21 cellular contexts compared by ENCODE assay signal in genomic region chr6:150730801-150731445, GRCh38.
DNase-seq lines count a peak whose midpoint lies in the region; ATAC-seq, FAIRE-seq and TF ChIP-seq lines count a peak whose summit lies in the region.
"Had no signal": no experiment of that assay in that cellular context is flagged by ENCODE, and none has a peak within 500 bp of the region (broad histone marks: within the 10 kb centered on the region; RNA-seq: fewer than 3 reads in every experiment).

No MANE protein-coding gene starts in this region.

- CTCF ChIA-PET in BJ (lab: Yijun Ruan, JAX) = no interaction called here

- FAIRE-seq in GM19239 (lab: Jason Lieb, UNC) = peak; percentile 26
- peak; percentile 68 for FAIRE-seq in colon (lab: Jason Lieb, UNC)
- FAIRE-seq: G401.6 had no signal

- POLR2A ChIA-PET in BJ (lab: Charles Lee) = interaction anchor here (0.7 kb wide), 1 partner anchor 100 kb away, joined by 5 read pairs; no protein-coding TSS in a partner anchor

- no peak for TF ChIP-seq CTCF in BJ (IDR thresholded peaks at IDR 0.05; ENCODE audit: insufficient read depth, low read depth, low read length)
- TF ChIP-seq CTCF in mucosa of descending colon (IDR thresholded peaks at IDR 0.05) = no peak

- H3K4me3 ChIP-seq in BJ (ENCODE audit: low read depth, low read length) = no peak overlapping the region
- no peak overlapping the region for H3K4me3 ChIP-seq in mucosa of descending colon
- H3K4me3 ChIP-seq: BLaER1 treated with 17β-estradiol and CSF1 and Interleukin-3, amounts not matched to agents 10 nM and 100 nM had no signal

- intact Hi-C loops in mucosa of descending colon (cut with DNase I, micrococcal nuclease) = no loop called here

- ATAC-seq in mucosa of descending colon (peak; percentile 96), GM19324 (IDR thresholded peaks at IDR 0.05; ENCODE audit: low FRiP score, unreplicated experiment) (no peak)
- ATAC-seq: Panc1, T-cell had no signal

- H3K36me3 ChIP-seq in BJ (ENCODE audit: control insufficient read depth, insufficient read depth, low read length) (no peaks in the 10 kb centered on the region), mucosa of descending colon (ENCODE audit: low read depth) (no peaks in the 10 kb centered on the region)

- peaks cover 12% of the 10 kb centered on the region for H3K4me1 ChIP-seq in mucosa of descending colon (ENCODE audit: low read depth)
- H3K4me1 ChIP-seq: BLaER1 treated with 17β-estradiol and CSF1 and Interleukin-3, amounts not matched to agents 10 nM and 100 nM; Caco-2 had no signal

- no peaks in the 10 kb centered on the region for H3K27me3 ChIP-seq in BJ (ENCODE audit: control insufficient read depth, insufficient read depth, low read length)

- DNase-seq in BJ (ENCODE audit: low read depth) (peak; percentile 19), GM19239 (ENCODE audit: insufficient read length, low spot score) (no peak), mucosa of descending colon (peak in 2 of 3 donors; percentile 59 to 76), NCI-H2196 treated with DMSO at 0.1 percent for 48 hours (lab: John Stamatoyannopoulos, UW; ENCODE audit: unreplicated experiment) (no peak), NCI-H2029 (lab: John Stamatoyannopoulos, UW) (no peak)
- DNase-seq: Caco-2; CD4-positive, alpha-beta memory T cell; DMS 273 treated with DMSO at 0.1 percent for 48 hours; GOT3; HCEC 1CT; MV-4-11; NCI-H1105 treated with DMSO at 0.1 percent for 48 hours; NCI-H226; NCI-H510A treated with DMSO at 0.1 percent for 48 hours; NCI-H748 treated with DMSO at 0.1 percent for 48 hours; T-cell had no signal

- no peaks in the 10 kb centered on the region for H3K9me3 ChIP-seq in mucosa of descending colon
- H3K9me3 ChIP-seq: BLaER1 treated with 17β-estradiol and CSF1 and Interleukin-3, amounts not matched to agents 10 nM and 100 nM; Caco-2 had no signal

Comparison
In these comparisons a context has a peak if more than half of its experiments do, and no peak if none do; other contexts are left out.
1. DNase-seq: peak in BJ (single experiment) and mucosa of descending colon (2 of 3); none in GM19239 (single experiment), NCI-H2196 treated with DMSO at 0.1 percent for 48 hours (single experiment) and NCI-H2029 (single experiment).